Comparison of ENCODE assay signal across 10 cellular contexts in the genomic region with DNA sequence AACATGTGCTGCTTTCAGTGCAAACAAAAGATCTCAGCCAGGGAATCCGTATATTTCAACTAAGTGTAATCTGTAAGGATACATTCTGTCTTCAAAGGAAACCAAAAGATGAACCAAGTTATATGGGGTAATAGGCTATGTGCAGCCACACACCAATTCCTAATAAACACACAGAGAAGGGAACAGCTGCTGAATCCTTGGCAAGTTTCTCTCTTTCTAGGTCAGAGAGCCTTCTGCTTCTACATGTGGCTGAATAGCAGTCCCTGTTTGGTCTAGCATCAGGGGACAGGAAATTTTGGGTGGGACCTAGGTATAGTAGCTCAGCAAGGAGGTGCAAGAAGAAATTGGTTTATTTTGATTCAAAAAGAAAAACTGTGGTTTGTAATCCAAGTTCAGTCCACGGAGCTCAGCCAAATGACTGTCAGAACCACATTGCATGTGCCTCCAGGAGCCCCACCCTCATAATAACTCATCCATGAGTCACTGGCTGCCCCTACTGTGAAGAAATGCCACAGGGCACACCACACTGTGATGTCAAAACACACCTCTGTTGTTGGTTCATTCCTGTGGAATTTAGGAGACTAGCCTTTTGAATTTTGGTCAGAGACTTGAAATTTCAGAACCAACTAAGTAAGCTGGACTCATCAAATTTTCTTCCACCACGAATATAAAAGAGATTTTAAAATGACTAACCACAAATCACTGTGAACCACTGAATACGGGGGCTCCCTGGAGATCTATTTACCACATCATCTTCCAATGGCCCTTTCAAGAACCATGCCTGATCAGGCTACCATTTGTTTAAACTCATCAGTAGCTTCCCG. TPM values are rescaled to one million over a fixed set of nuclear protein-coding genes. Genes with fewer than 3 reads are reported as not detected.
DNase-seq lines count a peak whose midpoint lies in the region; ATAC-seq and TF ChIP-seq lines count a peak whose summit lies in the region.
"Had no signal": no experiment of that assay in that cellular context is flagged by ENCODE, and none has a peak within 500 bp of the region (broad histone marks: within the 10 kb centered on the region; RNA-seq: fewer than 3 reads in every experiment).

No MANE protein-coding gene starts in this region.

- H3K27me3 Mint-ChIP-seq in GM23338 (ENCODE audit: insufficient read depth, low read depth, poor library complexity) = no peaks in the 10 kb centered on the region
- H3K27me3 Mint-ChIP-seq: T-helper 17 cell had no signal

- H3K4me2 ChIP-seq in GM23338 = no peak overlapping the region

- no peaks in the 10 kb centered on the region for H4K20me1 ChIP-seq in GM23338 (replicated peaks; ENCODE audit: insufficient read depth)

- H3K4me1 ChIP-seq in NT2/D1 (ENCODE audit: insufficient read depth, insufficient read length) (no peaks in the 10 kb centered on the region), GM23338 (ENCODE audit: insufficient read depth) (no peaks in the 10 kb centered on the region)

- H3K79me2 ChIP-seq in GM23338 (replicated peaks; ENCODE audit: insufficient read depth) = no peaks in the 10 kb centered on the region

- DNase-seq in GM04503 (ENCODE audit: low read depth) (peak; percentile 54), NT2/D1 (ENCODE audit: low read depth, low spot score) (peak; percentile 9), fibroblast of gingiva (ENCODE audit: low read depth) (peak; percentile 91), skeletal muscle cell (ENCODE audit: low read depth) (peak; percentile 90), GM23338 (ENCODE audit: low spot score) (no peak), NCI-H146 treated with DMSO at 0.1 percent for 48 hours (lab: John Stamatoyannopoulos, UW; ENCODE audit: unreplicated experiment) (no peak)
- DNase-seq: midbrain, T-helper 17 cell had no signal

- no peak overlapping the region for H3K27ac ChIP-seq in GM23338 (ENCODE audit: low read depth)

- TF ChIP-seq CTCF in GM23338 (conservative IDR thresholded peaks at IDR 0.05; ENCODE audit: low read depth in 2 of 2) = no peak

- no peak overlapping the region for H3K9ac ChIP-seq in NT2/D1 (ENCODE audit: insufficient read length, low read depth)

- 0 out of 2 replicates have a peak, but pooled peaks cover 6% of the 10 kb centered on the region for H3K9me2 ChIP-seq in GM23338 (ENCODE audit: insufficient read depth)

- H3K4me3 ChIP-seq in NT2/D1 (ENCODE audit: insufficient read length, low read depth) (no peak overlapping the region), skeletal muscle cell (ENCODE audit: low read depth, low read length) (no peak overlapping the region), GM23338 (no peak overlapping the region)

- no peaks in the 10 kb centered on the region; the same call in 1 of the 2 replicates for H3K9me3 ChIP-seq in NT2/D1 (ENCODE audit: insufficient read depth, low read length)

- H3K36me3 Mint-ChIP-seq in GM23338 (ENCODE audit: low read depth) = no peaks in the 10 kb centered on the region

- no peaks in the 10 kb centered on the region for H3F3A ChIP-seq in GM23338 (replicated peaks; ENCODE audit: low read depth)

- H2AFZ ChIP-seq in GM23338 = no peak overlapping the region

- no peaks in the 10 kb centered on the region for H3K9me3 Mint-ChIP-seq in GM23338

- H3K4me3 Mint-ChIP-seq in GM23338 = no peak overlapping the region
- H3K4me3 Mint-ChIP-seq: T-helper 17 cell had no signal

- no peak overlapping the region for H3K27ac Mint-ChIP-seq in GM23338
- H3K27ac Mint-ChIP-seq: T-helper 17 cell had no signal

- H3K36me3 ChIP-seq in NT2/D1 (ENCODE audit: insufficient read depth, insufficient read length, low read length) (no peaks in the 10 kb centered on the region), GM23338 (ENCODE audit: insufficient read depth) (no peaks in the 10 kb centered on the region)

- no peaks in the 10 kb centered on the region for H3K27me3 ChIP-seq in NT2/D1 (ENCODE audit: insufficient read depth, insufficient read length)
- no peaks in the 10 kb centered on the region for H3K27me3 ChIP-seq in GM23338 (ENCODE audit: insufficient read depth)

- H3K4me1 Mint-ChIP-seq in GM23338 = no peaks in the 10 kb centered on the region; the same call in 2 of the 3 replicates
- H3K4me1 Mint-ChIP-seq: T-helper 17 cell had no signal

- ATAC-seq in GM23338 = no peak; the same call in 2 of the 3 replicates
- no peak for ATAC-seq in GM21786 (IDR thresholded peaks at IDR 0.05; ENCODE audit: unreplicated experiment)
- ATAC-seq in GM19467 (IDR thresholded peaks at IDR 0.05; ENCODE audit: unreplicated experiment) = no peak
- ATAC-seq: T-helper 17 cell had no signal

TF ChIP-seq in GM23338, 12 proteins besides CTCF, POLR2A, EP300 and RAD21:
- TF ChIP-seq ZNF114 (CRISPR knock-in tag; IDR thresholded peaks at IDR 0.05) (no peak), JUNB (IDR thresholded peaks at IDR 0.05; ENCODE audit: unreplicated experiment) (no peak), NANOG (IDR thresholded peaks at IDR 0.05; ENCODE audit: borderline replicate concordance) (no peak), POLR2AphosphoS5 (IDR thresholded peaks at IDR 0.05; ENCODE audit: low read depth) (no peak), STAT1 (IDR thresholded peaks at IDR 0.05; ENCODE audit: unreplicated experiment) (no peak)

RNA-seq across cellular contexts. Expression of a gene that starts 21.1 kb away (rescaled TPM):
- 0.52 TPM in 1 of 2 replicates, not detected in the other for total RNA-seq in GM23338 (2014; rRNA removed; shearing (Covaris generic))
- polyA plus RNA-seq in GM23338 (2016; fragmentation: Nextera tagmentation; extraction: Ambion mirVana) = 0.66 and 0.73 TPM in 2 replicates

Comparison
In these comparisons a context has a peak if more than half of its experiments do, and no peak if none do; other contexts are left out.
1. DNase-seq: peak in GM04503 (single experiment), NT2/D1 (single experiment), fibroblast of gingiva (single experiment) and skeletal muscle cell (single experiment); none in GM23338 (single experiment) and NCI-H146 treated with DMSO at 0.1 percent for 48 hours (single experiment).